29 cellular contexts compared by ENCODE assay signal in the genomic region with DNA sequence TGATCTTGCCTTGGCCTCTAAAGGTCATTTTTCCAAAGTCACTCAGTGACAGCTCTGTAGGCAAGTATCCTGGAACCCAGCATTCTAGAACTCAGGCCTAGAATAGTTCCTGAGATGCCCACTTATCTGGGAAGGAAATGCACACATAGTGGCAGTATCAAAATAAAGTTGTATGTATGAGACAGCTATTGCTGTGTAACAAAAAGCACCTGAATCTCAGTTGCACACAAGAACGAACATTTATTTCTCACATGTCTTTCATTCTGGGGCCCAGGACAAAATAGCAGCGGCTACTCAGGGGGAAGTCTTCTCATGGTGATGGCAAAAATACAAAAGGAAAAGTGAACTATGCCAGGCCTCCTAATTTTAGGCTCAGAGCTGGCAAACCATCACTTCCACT.
"Had no signal": no experiment of that assay in that cellular context is flagged by ENCODE, and none has a peak within 500 bp of the region (broad histone marks: within the 10 kb centered on the region; RNA-seq: fewer than 3 reads in every experiment).

No MANE protein-coding gene starts in this region.

- H3K27me3 ChIP-seq: stomach, suprapubic skin, testis, thyroid gland, tibial artery, tibial nerve, transverse colon, upper lobe of left lung, upper lobe of right lung, uterus, vagina had no signal

- H3K4me1 Mint-ChIP-seq: stimulated activated effector memory CD8-positive, alpha-beta T cell treated with anti-CD3 and anti-CD28 coated beads, Interleukin-12 subunit alpha, Interleukin-12 subunit beta, amount 100 ng/mL, for 72 hours; stimulated activated memory B cell treated with anti-CD40 and anti-IgM and Interleukin-4, amounts not matched to agents 10 μg/mL and 1 μg/mL and 100 μg/mL, for 72 hours had no signal

- DNase-seq: stimulated activated CD4-positive, alpha-beta T cell treated with anti-CD3 and anti-CD28 coated beads, Interleukin-2, amount 100 ng/mL, for 48 hours; stimulated activated CD4-positive, alpha-beta T cell treated with anti-CD3 and anti-CD28 coated beads, Interleukin-4, amount 100 ng/mL, for 1 hour; stimulated activated CD4-positive, alpha-beta T cell treated with anti-CD3 and anti-CD28 coated beads, Interleukin-4, amount 100 ng/mL, for 24 hours; stimulated activated CD4-positive, alpha-beta T cell treated with anti-CD3 and anti-CD28 coated beads, Interleukin-4, amount 100 ng/mL, for 4 hours; stimulated activated CD8-positive, alpha-beta memory T cell treated with anti-CD3 and anti-CD28 coated beads, Interleukin-4, amount 100 ng/mL, for 48 hours; stimulated activated naive B cell treated with anti-CD40 and anti-IgM and Interleukin-4, amounts not matched to agents 10 μg/mL and 1 μg/mL and 100 μg/mL, for 72 hours; stimulated activated naive CD4-positive, alpha-beta T cell; stimulated activated naive CD4-positive, alpha-beta T cell treated with Interleukin-2 at 50 U/mL for 16 hours; stimulated activated naive CD8-positive, alpha-beta T cell treated with anti-CD3 and anti-CD28 coated beads, Interleukin-15, amount 100 ng/mL, for 72 hours; stimulated activated naive CD8-positive, alpha-beta T cell treated with anti-CD3 and anti-CD28 coated beads, Interleukin-15, Interleukin-2, amounts not matched to agents 100 U/mL and 50 U/mL, for 24 hours; stomach; substantia nigra; testis; thyroid gland; tibial artery; transverse colon; trophoblast cell; upper lobe of left lung; upper lobe of right lung; uterus had no signal

- ATAC-seq: stimulated activated effector memory CD8-positive, alpha-beta T cell treated with anti-CD3 and anti-CD28 coated beads, Interleukin-12 subunit alpha, Interleukin-12 subunit beta, amount 100 ng/mL, for 72 hours; stimulated activated memory B cell treated with anti-CD40 and anti-IgM and Interleukin-4, amounts not matched to agents 10 μg/mL and 1 μg/mL and 100 μg/mL, for 72 hours; stimulated activated naive CD8-positive, alpha-beta T cell treated with anti-CD3 and anti-CD28 coated beads, Interleukin-15, amount 100 ng/mL, for 72 hours; stimulated activated naive CD8-positive, alpha-beta T cell treated with anti-CD3 and anti-CD28 coated beads, Interleukin-15, Interleukin-2, amounts not matched to agents 100 U/mL and 50 U/mL, for 24 hours; upper lobe of right lung had no signal

- H3K4me3 ChIP-seq: stomach, suprapubic skin, testis, thoracic aorta, thyroid gland, tibial artery, tibial nerve, transverse colon, upper lobe of left lung, upper lobe of right lung, uterus, vagina had no signal

- H3K4me1 ChIP-seq: stomach, suprapubic skin, testis, thyroid gland, tibial artery, tibial nerve, transverse colon, upper lobe of left lung, upper lobe of right lung, uterus, vagina had no signal

- H3K4me3 Mint-ChIP-seq: stimulated activated effector memory CD8-positive, alpha-beta T cell treated with anti-CD3 and anti-CD28 coated beads, Interleukin-12 subunit alpha, Interleukin-12 subunit beta, amount 100 ng/mL, for 72 hours; stimulated activated memory B cell treated with anti-CD40 and anti-IgM and Interleukin-4, amounts not matched to agents 10 μg/mL and 1 μg/mL and 100 μg/mL, for 72 hours; stimulated activated naive B cell treated with anti-CD40 and anti-IgM and Interleukin-4, amounts not matched to agents 10 μg/mL and 1 μg/mL and 100 μg/mL, for 72 hours; stimulated activated naive CD8-positive, alpha-beta T cell treated with anti-CD3 and anti-CD28 coated beads, Interleukin-15, amount 100 ng/mL, for 72 hours; stimulated activated naive CD8-positive, alpha-beta T cell treated with anti-CD3 and anti-CD28 coated beads, Interleukin-15, Interleukin-2, amounts not matched to agents 100 ng/mL and 50 ng/mL, for 24 hours; type B pancreatic cell had no signal

- H3K36me3 Mint-ChIP-seq: stimulated activated effector memory CD8-positive, alpha-beta T cell treated with anti-CD3 and anti-CD28 coated beads, Interleukin-12 subunit alpha, Interleukin-12 subunit beta, amount 100 ng/mL, for 72 hours; stimulated activated memory B cell treated with anti-CD40 and anti-IgM and Interleukin-4, amounts not matched to agents 10 μg/mL and 1 μg/mL and 100 μg/mL, for 72 hours had no signal

- H3K27ac ChIP-seq: stomach, suprapubic skin, testis, thoracic aorta, thyroid gland, tibial artery, tibial nerve, transverse colon, upper lobe of left lung, upper lobe of right lung, uterus, vagina had no signal

- H3K36me3 ChIP-seq: stomach, suprapubic skin, thoracic aorta, thyroid gland, tibial artery, tibial nerve, transverse colon, upper lobe of left lung, upper lobe of right lung, uterus, vagina had no signal

- H3K9me3 Mint-ChIP-seq: stimulated activated memory B cell treated with anti-CD40 and anti-IgM and Interleukin-4, amounts not matched to agents 10 μg/mL and 1 μg/mL and 100 μg/mL, for 72 hours; type B pancreatic cell had no signal

- H3K27ac Mint-ChIP-seq: stimulated activated effector memory CD8-positive, alpha-beta T cell treated with anti-CD3 and anti-CD28 coated beads, Interleukin-12 subunit alpha, Interleukin-12 subunit beta, amount 100 ng/mL, for 72 hours; stimulated activated memory B cell treated with anti-CD40 and anti-IgM and Interleukin-4, amounts not matched to agents 10 μg/mL and 1 μg/mL and 100 μg/mL, for 72 hours; stimulated activated naive B cell treated with anti-CD40 and anti-IgM and Interleukin-4, amounts not matched to agents 10 μg/mL and 1 μg/mL and 100 μg/mL, for 72 hours; stimulated activated naive CD8-positive, alpha-beta T cell treated with anti-CD3 and anti-CD28 coated beads, Interleukin-15, amount 100 ng/mL, for 72 hours; stimulated activated naive CD8-positive, alpha-beta T cell treated with anti-CD3 and anti-CD28 coated beads, Interleukin-15, Interleukin-2, amounts not matched to agents 100 ng/mL and 50 ng/mL, for 24 hours; type B pancreatic cell had no signal

- H3K27me3 Mint-ChIP-seq: type B pancreatic cell had no signal

- H3K9me3 ChIP-seq: stomach, suprapubic skin, testis, thoracic aorta, thyroid gland, tibial artery, transverse colon, upper lobe of left lung, upper lobe of right lung, uterus, vagina had no signal

- FAIRE-seq: urothelium cell line had no signal
